In the genomic region with DNA sequence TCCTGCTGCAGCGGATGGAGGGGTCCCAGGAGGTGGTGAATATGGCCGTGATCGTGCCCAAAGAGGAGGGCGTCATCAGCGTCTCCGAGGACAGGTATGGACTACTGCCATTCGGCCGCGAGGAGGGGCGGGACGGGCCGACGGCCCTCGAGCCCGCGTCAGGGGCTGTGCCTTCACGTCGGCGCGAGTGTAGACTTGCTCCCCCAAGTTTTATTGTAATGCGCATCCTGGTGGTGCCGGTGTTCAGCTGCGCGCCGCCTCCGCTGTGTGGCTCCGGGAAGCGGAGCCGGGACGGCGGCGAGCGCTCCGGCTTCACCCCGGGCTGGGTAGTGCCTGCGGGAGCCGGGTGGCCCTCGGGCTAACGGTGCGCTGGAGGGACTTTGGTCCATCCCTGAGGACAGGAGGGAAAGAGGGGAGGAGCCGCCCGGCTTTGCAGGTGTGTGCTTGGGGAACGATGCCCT, we compare ENCODE assay signal across 2 cellular contexts.
A peak's percentile ranks its signal among the peaks of the same experiment; 100 is the strongest.
TF ChIP-seq lines count a peak whose summit lies in the region.

No MANE protein-coding gene starts in this region.

TF ChIP-seq in IMR-90, 13 proteins besides CTCF, POLR2A, EP300 and RAD21:
- TF ChIP-seq BHLHE40 (IDR thresholded peaks at IDR 0.05; ENCODE audit: low read depth, low read length) (no peak), CEBPB (IDR thresholded peaks at IDR 0.05; ENCODE audit: low read depth, low read length) (no peak), CHD1 (IDR thresholded peaks at IDR 0.05; ENCODE audit: low read depth, low read length) (peak; percentile 39; the same call in 1 of the 2 replicates), FOS (IDR thresholded peaks at IDR 0.05; ENCODE audit: low read depth, low read length) (no peak)
- TF ChIP-seq, protein P1, sequence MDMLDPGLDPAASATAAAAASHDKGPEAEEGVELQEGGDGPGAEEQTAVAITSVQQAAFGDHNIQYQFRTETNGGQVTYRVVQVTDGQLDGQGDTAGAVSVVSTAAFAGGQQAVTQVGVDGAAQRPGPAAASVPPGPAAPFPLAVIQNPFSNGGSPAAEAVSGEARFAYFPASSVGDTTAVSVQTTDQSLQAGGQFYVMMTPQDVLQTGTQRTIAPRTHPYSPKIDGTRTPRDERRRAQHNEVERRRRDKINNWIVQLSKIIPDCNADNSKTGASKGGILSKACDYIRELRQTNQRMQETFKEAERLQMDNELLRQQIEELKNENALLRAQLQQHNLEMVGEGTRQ (IDR thresholded peaks at IDR 0.05; ENCODE audit: low read depth, low read length), result no peak
- TF ChIP-seq, protein P2, sequence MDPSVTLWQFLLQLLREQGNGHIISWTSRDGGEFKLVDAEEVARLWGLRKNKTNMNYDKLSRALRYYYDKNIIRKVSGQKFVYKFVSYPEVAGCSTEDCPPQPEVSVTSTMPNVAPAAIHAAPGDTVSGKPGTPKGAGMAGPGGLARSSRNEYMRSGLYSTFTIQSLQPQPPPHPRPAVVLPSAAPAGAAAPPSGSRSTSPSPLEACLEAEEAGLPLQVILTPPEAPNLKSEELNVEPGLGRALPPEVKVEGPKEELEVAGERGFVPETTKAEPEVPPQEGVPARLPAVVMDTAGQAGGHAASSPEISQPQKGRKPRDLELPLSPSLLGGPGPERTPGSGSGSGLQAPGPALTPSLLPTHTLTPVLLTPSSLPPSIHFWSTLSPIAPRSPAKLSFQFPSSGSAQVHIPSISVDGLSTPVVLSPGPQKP (IDR thresholded peaks at IDR 0.05; ENCODE audit: borderline replicate concordance, low read depth, low read length), result no peak

TF ChIP-seq in K562, 482 proteins besides CTCF, POLR2A, EP300 and RAD21 (continues in another document):
- TF ChIP-seq ZNF79 (CRISPR knock-in tag; IDR thresholded peaks at IDR 0.05; ENCODE audit: low read depth), result no peak
- TF ChIP-seq, protein P3, sequence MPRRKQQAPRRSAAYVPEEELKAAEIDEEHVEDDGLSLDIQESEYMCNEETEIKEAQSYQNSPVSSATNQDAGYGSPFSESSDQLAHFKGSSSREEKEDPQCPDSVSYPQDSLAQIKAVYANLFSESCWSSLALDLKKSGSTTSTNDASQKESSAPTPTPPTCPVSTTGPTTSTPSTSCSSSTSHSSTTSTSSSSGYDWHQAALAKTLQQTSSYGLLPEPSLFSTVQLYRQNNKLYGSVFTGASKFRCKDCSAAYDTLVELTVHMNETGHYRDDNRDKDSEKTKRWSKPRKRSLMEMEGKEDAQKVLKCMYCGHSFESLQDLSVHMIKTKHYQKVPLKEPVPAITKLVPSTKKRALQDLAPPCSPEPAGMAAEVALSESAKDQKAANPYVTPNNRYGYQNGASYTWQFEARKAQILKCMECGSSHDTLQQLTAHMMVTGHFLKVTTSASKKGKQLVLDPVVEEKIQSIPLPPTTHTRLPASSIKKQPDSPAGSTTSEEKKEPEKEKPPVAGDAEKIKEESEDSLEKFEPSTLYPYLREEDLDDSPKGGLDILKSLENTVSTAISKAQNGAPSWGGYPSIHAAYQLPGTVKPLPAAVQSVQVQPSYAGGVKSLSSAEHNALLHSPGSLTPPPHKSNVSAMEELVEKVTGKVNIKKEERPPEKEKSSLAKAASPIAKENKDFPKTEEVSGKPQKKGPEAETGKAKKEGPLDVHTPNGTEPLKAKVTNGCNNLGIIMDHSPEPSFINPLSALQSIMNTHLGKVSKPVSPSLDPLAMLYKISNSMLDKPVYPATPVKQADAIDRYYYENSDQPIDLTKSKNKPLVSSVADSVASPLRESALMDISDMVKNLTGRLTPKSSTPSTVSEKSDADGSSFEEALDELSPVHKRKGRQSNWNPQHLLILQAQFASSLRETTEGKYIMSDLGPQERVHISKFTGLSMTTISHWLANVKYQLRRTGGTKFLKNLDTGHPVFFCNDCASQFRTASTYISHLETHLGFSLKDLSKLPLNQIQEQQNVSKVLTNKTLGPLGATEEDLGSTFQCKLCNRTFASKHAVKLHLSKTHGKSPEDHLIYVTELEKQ (CRISPR knock-in tag; IDR thresholded peaks at IDR 0.05), result no peak
- TF ChIP-seq POLR2G (IDR thresholded peaks at IDR 0.05; ENCODE audit: low read depth, low read length), result peak; percentile 69
- TF ChIP-seq, protein P4, sequence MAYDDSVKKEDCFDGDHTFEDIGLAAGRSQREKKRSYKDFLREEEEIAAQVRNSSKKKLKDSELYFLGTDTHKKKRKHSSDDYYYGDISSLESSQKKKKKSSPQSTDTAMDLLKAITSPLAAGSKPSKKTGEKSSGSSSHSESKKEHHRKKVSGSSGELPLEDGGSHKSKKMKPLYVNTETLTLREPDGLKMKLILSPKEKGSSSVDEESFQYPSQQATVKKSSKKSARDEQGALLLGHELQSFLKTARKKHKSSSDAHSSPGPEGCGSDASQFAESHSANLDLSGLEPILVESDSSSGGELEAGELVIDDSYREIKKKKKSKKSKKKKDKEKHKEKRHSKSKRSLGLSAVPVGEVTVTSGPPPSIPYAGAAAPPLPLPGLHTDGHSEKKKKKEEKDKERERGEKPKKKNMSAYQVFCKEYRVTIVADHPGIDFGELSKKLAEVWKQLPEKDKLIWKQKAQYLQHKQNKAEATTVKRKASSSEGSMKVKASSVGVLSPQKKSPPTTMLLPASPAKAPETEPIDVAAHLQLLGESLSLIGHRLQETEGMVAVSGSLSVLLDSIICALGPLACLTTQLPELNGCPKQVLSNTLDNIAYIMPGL (CRISPR knock-in tag; IDR thresholded peaks at IDR 0.05), result no peak
- TF ChIP-seq RBBP5 (IDR thresholded peaks at IDR 0.05; ENCODE audit: borderline replicate concordance, insufficient read depth, low read length, poor library complexity, severe bottlenecking), result peak; percentile 79
- TF ChIP-seq HDAC8 (tag; IDR thresholded peaks at IDR 0.05), result no peak
- TF ChIP-seq RBFOX2 (IDR thresholded peaks at IDR 0.05; ENCODE audit: low read depth, low read length), result peak; percentile 72
- TF ChIP-seq EHMT2 (IDR thresholded peaks at IDR 0.05), result no peak
- no peak for TF ChIP-seq POU5F1 (IDR thresholded peaks at IDR 0.05; ENCODE audit: borderline replicate concordance, low read depth, low read length, partially characterized antibody)
- peak; percentile 37 for TF ChIP-seq CHD1 (IDR thresholded peaks at IDR 0.05; ENCODE audit: low read length)
- TF ChIP-seq DACH1 (IDR thresholded peaks at IDR 0.05; ENCODE audit: partially characterized antibody), result no peak
- TF ChIP-seq NFIC (IDR thresholded peaks at IDR 0.05), result peak; percentile 19; the same call in 1 of the 2 replicates
- no peak for TF ChIP-seq GATAD2B (IDR thresholded peaks at IDR 0.05; ENCODE audit: borderline replicate concordance)
- no peak for TF ChIP-seq ZFP30 (CRISPR knock-in tag; IDR thresholded peaks at IDR 0.05; ENCODE audit: borderline replicate concordance)
- TF ChIP-seq SMARCA5 (IDR thresholded peaks at IDR 0.05), result no peak
- TF ChIP-seq NR1H2 (CRISPR knock-in tag; IDR thresholded peaks at IDR 0.05), result 0 out of 2 replicates have a peak, but pooled peaks have one; percentile 63
- no peak for TF ChIP-seq NR3C1 (CRISPR knock-in tag; IDR thresholded peaks at IDR 0.05)
- no peak for TF ChIP-seq ATF1 (CRISPR knock-in tag; IDR thresholded peaks at IDR 0.05)
- peak; percentile 12; the same call in 1 of the 2 replicates for TF ChIP-seq ATF1 (tag; IDR thresholded peaks at IDR 0.05)
- no peak for TF ChIP-seq TGIF2 (CRISPR knock-in tag; IDR thresholded peaks at IDR 0.05)
- TF ChIP-seq, protein P5, sequence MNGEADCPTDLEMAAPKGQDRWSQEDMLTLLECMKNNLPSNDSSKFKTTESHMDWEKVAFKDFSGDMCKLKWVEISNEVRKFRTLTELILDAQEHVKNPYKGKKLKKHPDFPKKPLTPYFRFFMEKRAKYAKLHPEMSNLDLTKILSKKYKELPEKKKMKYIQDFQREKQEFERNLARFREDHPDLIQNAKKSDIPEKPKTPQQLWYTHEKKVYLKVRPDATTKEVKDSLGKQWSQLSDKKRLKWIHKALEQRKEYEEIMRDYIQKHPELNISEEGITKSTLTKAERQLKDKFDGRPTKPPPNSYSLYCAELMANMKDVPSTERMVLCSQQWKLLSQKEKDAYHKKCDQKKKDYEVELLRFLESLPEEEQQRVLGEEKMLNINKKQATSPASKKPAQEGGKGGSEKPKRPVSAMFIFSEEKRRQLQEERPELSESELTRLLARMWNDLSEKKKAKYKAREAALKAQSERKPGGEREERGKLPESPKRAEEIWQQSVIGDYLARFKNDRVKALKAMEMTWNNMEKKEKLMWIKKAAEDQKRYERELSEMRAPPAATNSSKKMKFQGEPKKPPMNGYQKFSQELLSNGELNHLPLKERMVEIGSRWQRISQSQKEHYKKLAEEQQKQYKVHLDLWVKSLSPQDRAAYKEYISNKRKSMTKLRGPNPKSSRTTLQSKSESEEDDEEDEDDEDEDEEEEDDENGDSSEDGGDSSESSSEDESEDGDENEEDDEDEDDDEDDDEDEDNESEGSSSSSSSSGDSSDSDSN (IDR thresholded peaks at IDR 0.05; ENCODE audit: borderline replicate concordance in 1 of 2, low read depth in 2 of 2, low read length in 2 of 2), result peak; percentile 42 to 80; a peak in 3 of 4 replicates
- TF ChIP-seq SLC30A9 (CRISPR knock-in tag; IDR thresholded peaks at IDR 0.05), result no peak
- no peak for TF ChIP-seq EP400 (IDR thresholded peaks at IDR 0.05)
- TF ChIP-seq, protein P6, sequence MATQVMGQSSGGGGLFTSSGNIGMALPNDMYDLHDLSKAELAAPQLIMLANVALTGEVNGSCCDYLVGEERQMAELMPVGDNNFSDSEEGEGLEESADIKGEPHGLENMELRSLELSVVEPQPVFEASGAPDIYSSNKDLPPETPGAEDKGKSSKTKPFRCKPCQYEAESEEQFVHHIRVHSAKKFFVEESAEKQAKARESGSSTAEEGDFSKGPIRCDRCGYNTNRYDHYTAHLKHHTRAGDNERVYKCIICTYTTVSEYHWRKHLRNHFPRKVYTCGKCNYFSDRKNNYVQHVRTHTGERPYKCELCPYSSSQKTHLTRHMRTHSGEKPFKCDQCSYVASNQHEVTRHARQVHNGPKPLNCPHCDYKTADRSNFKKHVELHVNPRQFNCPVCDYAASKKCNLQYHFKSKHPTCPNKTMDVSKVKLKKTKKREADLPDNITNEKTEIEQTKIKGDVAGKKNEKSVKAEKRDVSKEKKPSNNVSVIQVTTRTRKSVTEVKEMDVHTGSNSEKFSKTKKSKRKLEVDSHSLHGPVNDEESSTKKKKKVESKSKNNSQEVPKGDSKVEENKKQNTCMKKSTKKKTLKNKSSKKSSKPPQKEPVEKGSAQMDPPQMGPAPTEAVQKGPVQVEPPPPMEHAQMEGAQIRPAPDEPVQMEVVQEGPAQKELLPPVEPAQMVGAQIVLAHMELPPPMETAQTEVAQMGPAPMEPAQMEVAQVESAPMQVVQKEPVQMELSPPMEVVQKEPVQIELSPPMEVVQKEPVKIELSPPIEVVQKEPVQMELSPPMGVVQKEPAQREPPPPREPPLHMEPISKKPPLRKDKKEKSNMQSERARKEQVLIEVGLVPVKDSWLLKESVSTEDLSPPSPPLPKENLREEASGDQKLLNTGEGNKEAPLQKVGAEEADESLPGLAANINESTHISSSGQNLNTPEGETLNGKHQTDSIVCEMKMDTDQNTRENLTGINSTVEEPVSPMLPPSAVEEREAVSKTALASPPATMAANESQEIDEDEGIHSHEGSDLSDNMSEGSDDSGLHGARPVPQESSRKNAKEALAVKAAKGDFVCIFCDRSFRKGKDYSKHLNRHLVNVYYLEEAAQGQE (CRISPR knock-in tag; IDR thresholded peaks at IDR 0.05; ENCODE audit: low read depth), result no peak
- no peak for TF ChIP-seq GABPA (tag; conservative IDR thresholded peaks at IDR 0.05; ENCODE audit: low read depth)
- TF ChIP-seq SP1 (CRISPR knock-in tag; IDR thresholded peaks at IDR 0.05), result no peak
- TF ChIP-seq, protein P7, sequence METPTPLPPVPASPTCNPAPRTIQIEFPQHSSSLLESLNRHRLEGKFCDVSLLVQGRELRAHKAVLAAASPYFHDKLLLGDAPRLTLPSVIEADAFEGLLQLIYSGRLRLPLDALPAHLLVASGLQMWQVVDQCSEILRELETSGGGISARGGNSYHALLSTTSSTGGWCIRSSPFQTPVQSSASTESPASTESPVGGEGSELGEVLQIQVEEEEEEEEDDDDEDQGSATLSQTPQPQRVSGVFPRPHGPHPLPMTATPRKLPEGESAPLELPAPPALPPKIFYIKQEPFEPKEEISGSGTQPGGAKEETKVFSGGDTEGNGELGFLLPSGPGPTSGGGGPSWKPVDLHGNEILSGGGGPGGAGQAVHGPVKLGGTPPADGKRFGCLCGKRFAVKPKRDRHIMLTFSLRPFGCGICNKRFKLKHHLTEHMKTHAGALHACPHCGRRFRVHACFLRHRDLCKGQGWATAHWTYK (CRISPR knock-in tag; IDR thresholded peaks at IDR 0.05), result no peak
- TF ChIP-seq FOXM1 (IDR thresholded peaks at IDR 0.05; ENCODE audit: low read depth), result no peak
- 0 out of 2 replicates have a peak, but pooled peaks have one; percentile 24 for TF ChIP-seq FOXM1 (CRISPR knock-in tag; IDR thresholded peaks at IDR 0.05; ENCODE audit: low read depth)
- TF ChIP-seq POLR2AphosphoS2 (IDR thresholded peaks at IDR 0.05; ENCODE audit: low read length), result no peak
- 0 out of 4 replicates have a peak, but pooled peaks of 1 of the 2 experiments have one; percentile 15 for TF ChIP-seq TEAD1 (CRISPR knock-in tag; IDR thresholded peaks at IDR 0.05)
- TF ChIP-seq, protein P8, sequence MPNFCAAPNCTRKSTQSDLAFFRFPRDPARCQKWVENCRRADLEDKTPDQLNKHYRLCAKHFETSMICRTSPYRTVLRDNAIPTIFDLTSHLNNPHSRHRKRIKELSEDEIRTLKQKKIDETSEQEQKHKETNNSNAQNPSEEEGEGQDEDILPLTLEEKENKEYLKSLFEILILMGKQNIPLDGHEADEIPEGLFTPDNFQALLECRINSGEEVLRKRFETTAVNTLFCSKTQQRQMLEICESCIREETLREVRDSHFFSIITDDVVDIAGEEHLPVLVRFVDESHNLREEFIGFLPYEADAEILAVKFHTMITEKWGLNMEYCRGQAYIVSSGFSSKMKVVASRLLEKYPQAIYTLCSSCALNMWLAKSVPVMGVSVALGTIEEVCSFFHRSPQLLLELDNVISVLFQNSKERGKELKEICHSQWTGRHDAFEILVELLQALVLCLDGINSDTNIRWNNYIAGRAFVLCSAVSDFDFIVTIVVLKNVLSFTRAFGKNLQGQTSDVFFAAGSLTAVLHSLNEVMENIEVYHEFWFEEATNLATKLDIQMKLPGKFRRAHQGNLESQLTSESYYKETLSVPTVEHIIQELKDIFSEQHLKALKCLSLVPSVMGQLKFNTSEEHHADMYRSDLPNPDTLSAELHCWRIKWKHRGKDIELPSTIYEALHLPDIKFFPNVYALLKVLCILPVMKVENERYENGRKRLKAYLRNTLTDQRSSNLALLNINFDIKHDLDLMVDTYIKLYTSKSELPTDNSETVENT (CRISPR knock-in tag; IDR thresholded peaks at IDR 0.05), result no peak
- TF ChIP-seq KAT8 (IDR thresholded peaks at IDR 0.05; ENCODE audit: low read depth), result no peak
- no peak for TF ChIP-seq CBX5 (IDR thresholded peaks at IDR 0.05; ENCODE audit: borderline replicate concordance, low read depth)
- no peak for TF ChIP-seq RFX1 (IDR thresholded peaks at IDR 0.05)
- 0 out of 2 replicates have a peak, but pooled peaks have one; percentile 17 for TF ChIP-seq ETV5 (CRISPR knock-in tag; IDR thresholded peaks at IDR 0.05; ENCODE audit: low read depth)
